Comparison of ENCODE assay signal across 18 cellular contexts in genomic region chr7:134276951-134277350, GRCh38.
"Had no signal": no experiment of that assay in that cellular context is flagged by ENCODE, and none has a peak within 500 bp of the region (broad histone marks: within the 10 kb centered on the region; RNA-seq: fewer than 3 reads in every experiment).

No MANE protein-coding gene starts in this region.

- H3K9me3 ChIP-seq: heart left ventricle, left ventricle myocardium inferior, stomach, thoracic aorta had no signal

- H3K36me3 ChIP-seq: heart left ventricle, left ventricle myocardium inferior, stomach, thoracic aorta, WERI-Rb-1 had no signal

- H3K4me3 ChIP-seq: heart left ventricle, left ventricle myocardium inferior, stomach, thoracic aorta had no signal

- ATAC-seq: activated T-helper 17 cell treated with anti-CD3 and anti-CD28 coated beads, Interleukin-2, amount 50 U/mL, for 72 hours; heart left ventricle had no signal

- H3K4me1 ChIP-seq: heart left ventricle, left ventricle myocardium inferior, stomach had no signal

- DNase-seq: activated CD4-positive, alpha-beta T cell treated with anti-CD3 and anti-CD28 coated beads for 48 hours; activated CD8-positive, alpha-beta memory T cell treated with anti-CD3 and anti-CD28 coated beads for 24 hours; activated naive CD4-positive, alpha-beta T cell treated with anti-CD3 and anti-CD28 coated beads, Interleukin-2, amount 10 ng/mL, durations not matched to agents 7 days and 5 days; activated T-cell treated with anti-CD3 and anti-CD28 coated beads for 4 hours; cortex of kidney; effector CD8-positive, alpha-beta T cell; heart left ventricle; left ventricle myocardium inferior; mesenchymal stem cell; stimulated activated CD4-positive, alpha-beta T cell treated with anti-CD3 and anti-CD28 coated beads, Interleukin-15, amount 100 ng/mL, for 24 hours; stimulated activated CD4-positive, alpha-beta T cell treated with anti-CD3 and anti-CD28 coated beads, Interleukin-4, amount 100 ng/mL, for 4 hours; stomach; T1000; WERI-Rb-1 had no signal

- H3K27ac ChIP-seq: heart left ventricle, left ventricle myocardium inferior, stomach, thoracic aorta, WERI-Rb-1 had no signal

- H3K27me3 ChIP-seq: stomach had no signal

- FAIRE-seq: frontal cortex, keratinocyte had no signal
